In the genomic region with DNA sequence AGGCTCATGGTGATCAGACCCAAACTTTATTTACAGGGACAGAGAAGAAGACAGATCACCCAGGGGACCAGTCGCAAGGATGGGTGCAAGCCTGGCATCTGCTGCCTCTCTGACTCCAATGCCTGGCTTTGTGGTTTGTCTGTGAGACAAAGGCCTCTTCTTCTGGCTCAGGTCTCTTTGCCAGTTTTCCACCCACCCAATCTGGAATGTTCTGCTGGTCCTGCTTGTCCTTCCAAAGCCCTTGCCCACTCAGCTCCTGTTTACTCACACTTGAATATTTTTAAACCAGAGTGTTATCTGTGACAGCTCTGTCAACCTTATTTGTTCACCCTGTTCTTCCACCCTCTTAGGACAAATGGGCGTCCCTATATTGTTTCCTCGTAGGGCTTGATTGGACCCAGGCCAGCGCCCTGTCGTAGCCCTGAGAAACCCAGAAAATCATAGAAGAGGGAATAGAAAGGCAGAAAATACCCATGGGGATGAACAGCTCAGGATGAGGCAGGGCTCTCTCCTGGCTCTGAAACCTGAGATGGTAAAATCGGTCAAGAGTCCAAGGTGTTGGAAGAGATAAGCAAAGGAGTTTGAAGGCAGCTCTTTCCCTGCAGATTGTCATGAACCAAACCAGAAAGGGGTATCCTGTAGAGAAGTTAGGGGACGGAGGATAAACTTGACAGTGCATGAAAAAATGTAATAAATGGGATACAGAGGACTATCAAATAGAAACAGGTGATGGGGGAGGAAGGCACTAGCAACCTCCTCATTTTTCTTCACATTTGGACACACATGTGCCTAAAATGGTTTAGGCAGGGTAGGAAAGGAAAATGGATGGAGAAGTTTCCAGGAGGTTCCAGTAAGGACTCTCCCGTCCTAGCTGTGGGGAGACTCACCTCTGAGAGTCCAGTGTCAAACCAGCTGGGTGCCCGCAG, we compare ENCODE assay signal across 12 cellular contexts. TPM values are rescaled to one million over a fixed set of nuclear protein-coding genes. Genes with fewer than 3 reads are reported as not detected.
A peak's percentile ranks its signal among the peaks of the same experiment; 100 is the strongest.
DNase-seq lines count a peak whose midpoint lies in the region; ATAC-seq, FAIRE-seq and TF ChIP-seq lines count a peak whose summit lies in the region.
"Had no signal": no experiment of that assay in that cellular context is flagged by ENCODE, and none has a peak within 500 bp of the region (broad histone marks: within the 10 kb centered on the region; RNA-seq: fewer than 3 reads in every experiment).

No MANE protein-coding gene starts in this region.

- no peak for TF ChIP-seq POLR2A in H54 (IDR thresholded peaks at IDR 0.05; ENCODE audit: low read depth, low read length)

- ATAC-seq in left ventricle myocardium superior: peak; percentile 21
- ATAC-seq in left colon: no peak
- ATAC-seq: naive thymus-derived CD4-positive, alpha-beta T cell had no signal

- no peak for FAIRE-seq in H54 (lab: Jason Lieb, UNC)

- peaks cover 5% of the 10 kb centered on the region for H3K27me3 Mint-ChIP-seq in progenitor cell of endocrine pancreas
- H3K27me3 Mint-ChIP-seq in activated naive CD8-positive, alpha-beta T cell treated with anti-CD3 and anti-CD28 coated beads for 36 hours: peaks cover 46% of the 10 kb centered on the region

- H3K9me3 Mint-ChIP-seq in progenitor cell of endocrine pancreas (ENCODE audit: low read depth): no peaks in the 10 kb centered on the region
- no peaks in the 10 kb centered on the region for H3K9me3 Mint-ChIP-seq in activated naive CD8-positive, alpha-beta T cell treated with anti-CD3 and anti-CD28 coated beads for 36 hours
- H3K9me3 Mint-ChIP-seq: IgD-negative memory B cell had no signal

- TF ChIP-seq CTCF in AG10803 (conservative IDR thresholded peaks at IDR 0.05; ENCODE audit: low read length): no peak
- no peak for TF ChIP-seq CTCF in progenitor cell of endocrine pancreas (IDR thresholded peaks at IDR 0.05; ENCODE audit: unreplicated experiment)

- H3K4me3 Mint-ChIP-seq in progenitor cell of endocrine pancreas (ENCODE audit: low read depth): no peak overlapping the region
- H3K4me3 Mint-ChIP-seq in activated naive CD8-positive, alpha-beta T cell treated with anti-CD3 and anti-CD28 coated beads for 36 hours: no peak overlapping the region
- H3K4me3 Mint-ChIP-seq: IgD-negative memory B cell; naive thymus-derived CD4-positive, alpha-beta T cell had no signal

- H3K36me3 Mint-ChIP-seq in progenitor cell of endocrine pancreas (ENCODE audit: insufficient read depth): no peaks in the 10 kb centered on the region
- H3K36me3 Mint-ChIP-seq in activated naive CD8-positive, alpha-beta T cell treated with anti-CD3 and anti-CD28 coated beads for 36 hours: no peaks in the 10 kb centered on the region
- H3K36me3 Mint-ChIP-seq: IgD-negative memory B cell; naive thymus-derived CD4-positive, alpha-beta T cell had no signal

- H3K27ac Mint-ChIP-seq in progenitor cell of endocrine pancreas: peak overlapping the region; percentile 85
- no peak overlapping the region for H3K27ac Mint-ChIP-seq in activated naive CD8-positive, alpha-beta T cell treated with anti-CD3 and anti-CD28 coated beads for 36 hours

- peaks cover 13% of the 10 kb centered on the region for H3K4me1 Mint-ChIP-seq in progenitor cell of endocrine pancreas (ENCODE audit: low read depth)
- peaks cover 3% of the 10 kb centered on the region for H3K4me1 Mint-ChIP-seq in activated naive CD8-positive, alpha-beta T cell treated with anti-CD3 and anti-CD28 coated beads for 36 hours
- H3K4me1 Mint-ChIP-seq: naive thymus-derived CD4-positive, alpha-beta T cell had no signal

- intact Hi-C loops in left ventricle myocardium superior (cut with micrococcal nuclease) (no loop called here), left colon (cut with DNase I, micrococcal nuclease) (no loop called here)

- no peak for DNase-seq in AG10803 (ENCODE audit: low read depth)
- peak in 53 of 58 donors; percentile 22 to 93 (median 69) for DNase-seq in anterior cingulate cortex (lab: John Stamatoyannopoulos, UW)
- peak; percentile 58 for DNase-seq in left ventricle myocardium superior
- no peak for DNase-seq in progenitor cell of endocrine pancreas (ENCODE audit: low spot score, unreplicated experiment)
- no peak for DNase-seq in left colon
- DNase-seq in epidermal melanocyte (ENCODE audit: insufficient read length, low spot score): no peak
- no peak for DNase-seq in activated naive CD8-positive, alpha-beta T cell treated with anti-CD3 and anti-CD28 coated beads for 36 hours
- no peak for DNase-seq in H54 (ENCODE audit: insufficient read length, low spot score)
- DNase-seq: BE2C; naive thymus-derived CD4-positive, alpha-beta T cell had no signal

- H3K4me3 ChIP-seq in AG10803 (ENCODE audit: low read length): peak overlapping the region; percentile 77

RNA-seq across cellular contexts. Expression of gene CRYAB, which starts 0.7 kb away (rescaled TPM):
- total RNA-seq in left ventricle myocardium superior: 6,681 TPM
- total RNA-seq in progenitor cell of endocrine pancreas: 1.2 TPM in 1 of 2 replicates, not detected in the other
- total RNA-seq in left colon: 100 to 1,000 TPM in 1 of 2 donors, 10 to 100 TPM in 1; 11.5 to 100 TPM
- not detected for total RNA-seq in activated naive CD8-positive, alpha-beta T cell treated with anti-CD3 and anti-CD28 coated beads for 36 hours
- total RNA-seq: naive thymus-derived CD4-positive, alpha-beta T cell had no signal

RNA-seq across cellular contexts. Expression of gene HSPB2, which starts 1.6 kb away (rescaled TPM):
- total RNA-seq in left ventricle myocardium superior (37.0 TPM), progenitor cell of endocrine pancreas (not detected in 2 replicates), left colon (1 to 10 TPM in 1 of 2 donors, under 1 TPM in 1; 0.73 to 3.1 TPM)
- not detected for total RNA-seq in activated naive CD8-positive, alpha-beta T cell treated with anti-CD3 and anti-CD28 coated beads for 36 hours
- total RNA-seq: dermis microvascular lymphatic vessel endothelial cell; naive thymus-derived CD4-positive, alpha-beta T cell had no signal

RNA-seq across cellular contexts. Expression of gene C11orf52, which starts 7.8 kb away (rescaled TPM):
- total RNA-seq in left ventricle myocardium superior (1.0 TPM), progenitor cell of endocrine pancreas (16.2 and 19.4 TPM in 2 replicates), left colon (10 to 100 TPM in 1 of 2 donors, 1 to 10 TPM in 1; 8.5 to 10.1 TPM)
- total RNA-seq in activated naive CD8-positive, alpha-beta T cell treated with anti-CD3 and anti-CD28 coated beads for 36 hours: not detected
- total RNA-seq: naive thymus-derived CD4-positive, alpha-beta T cell had no signal

RNA-seq across cellular contexts. Expression of gene DIXDC1, which starts 26.2 kb away (rescaled TPM):
- 19.6 TPM for total RNA-seq in left ventricle myocardium superior
- 23.5 and 25.0 TPM in 2 replicates for total RNA-seq in progenitor cell of endocrine pancreas
- 10 to 100 TPM in 1 of 2 donors, 1 to 10 TPM in 1; 7.7 to 14.2 TPM for total RNA-seq in left colon
- total RNA-seq in activated naive CD8-positive, alpha-beta T cell treated with anti-CD3 and anti-CD28 coated beads for 36 hours: 1 to 10 TPM; 5.6 to 7.3 TPM

RNA-seq across cellular contexts. Expression of gene CFAP68, which starts 31.6 kb away (rescaled TPM):
- 26.1 TPM for total RNA-seq in left ventricle myocardium superior
- total RNA-seq in progenitor cell of endocrine pancreas: 25.7 and 28.4 TPM in 2 replicates
- 10 to 100 TPM; 19.1 to 23.0 TPM for total RNA-seq in left colon
- 10 to 100 TPM; 45.8 to 47.0 TPM for total RNA-seq in activated naive CD8-positive, alpha-beta T cell treated with anti-CD3 and anti-CD28 coated beads for 36 hours

Comparison
In these comparisons a context has a peak if more than half of its experiments do, and no peak if none do; other contexts are left out.
1. DNase-seq: peak in anterior cingulate cortex (53 of 58) and left ventricle myocardium superior (single experiment); none in AG10803 (single experiment), progenitor cell of endocrine pancreas (single experiment), left colon (0 of 2), epidermal melanocyte (single experiment), activated naive CD8-positive, alpha-beta T cell treated with anti-CD3 and anti-CD28 coated beads for 36 hours (single experiment) and H54 (single experiment).
2. RNA of gene CRYAB, which starts 0.7 kb away (total RNA-seq): 6,681 TPM in left ventricle myocardium superior (single experiment); 11.5 to 100 TPM in left colon, 1.2 TPM in progenitor cell of endocrine pancreas and not detected in activated naive CD8-positive, alpha-beta T cell treated with anti-CD3 and anti-CD28 coated beads for 36 hours; every median in the first group is over 10 times any median in the second.